In the genomic region with DNA sequence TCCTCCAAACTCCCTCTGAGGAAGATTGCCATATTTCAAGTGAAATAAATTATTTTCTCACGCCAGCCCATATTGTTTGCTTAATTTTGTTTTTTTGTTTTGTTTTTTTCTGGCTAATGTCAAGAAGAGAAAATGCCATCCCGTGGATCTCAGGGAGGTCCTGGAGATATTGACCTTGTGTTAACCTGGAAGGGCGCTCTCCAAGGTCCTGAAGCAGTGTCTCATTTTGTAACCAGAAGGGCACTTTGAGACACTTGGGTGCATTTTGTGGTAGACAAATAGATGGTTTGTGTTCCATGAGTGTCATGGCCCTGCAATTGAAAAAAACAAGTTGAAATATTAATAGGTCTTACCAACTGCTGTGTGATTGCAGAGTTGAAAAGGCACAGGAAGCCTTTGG, we compare ENCODE assay signal across 12 cellular contexts.
DNase-seq lines count a peak whose midpoint lies in the region; ATAC-seq and TF ChIP-seq lines count a peak whose summit lies in the region.
"Had no signal": no experiment of that assay in that cellular context is flagged by ENCODE, and none has a peak within 500 bp of the region (broad histone marks: within the 10 kb centered on the region; RNA-seq: fewer than 3 reads in every experiment).

No MANE protein-coding gene starts in this region.

- H3K9me3 Mint-ChIP-seq in CD8-positive, alpha-beta T cell: no peaks in the 10 kb centered on the region

- no peaks in the 10 kb centered on the region for H3K27me3 Mint-ChIP-seq in CD8-positive, alpha-beta T cell (ENCODE audit: low read depth)
- H3K27me3 Mint-ChIP-seq: naive B cell had no signal

- H3K36me3 ChIP-seq in H7 (replicated peaks; ENCODE audit: control insufficient read depth, insufficient read depth, low read length): no peaks in the 10 kb centered on the region
- no peaks in the 10 kb centered on the region for H3K36me3 ChIP-seq in CD8-positive, alpha-beta T cell (ENCODE audit: insufficient read depth, low read length)

- H3K27me3 ChIP-seq in H7 (ENCODE audit: control insufficient read depth, insufficient read depth, low read length): no peaks in the 10 kb centered on the region
- H3K27me3 ChIP-seq in CD8-positive, alpha-beta T cell (ENCODE audit: insufficient read depth, low read length): no peaks in the 10 kb centered on the region

- no peak overlapping the region for H3K4me3 ChIP-seq in H7 (ENCODE audit: insufficient read depth, low read depth, low read length)
- H3K4me3 ChIP-seq in CD8-positive, alpha-beta T cell (ENCODE audit: low read depth, low read length): no peak overlapping the region

- no peak for TF ChIP-seq CTCF in CD8-positive, alpha-beta T cell (IDR thresholded peaks at IDR 0.05)

- no peak overlapping the region for H3K4me3 Mint-ChIP-seq in CD8-positive, alpha-beta T cell
- H3K4me3 Mint-ChIP-seq: naive B cell had no signal

- no peaks in the 10 kb centered on the region for H3K4me1 ChIP-seq in CD8-positive, alpha-beta T cell (ENCODE audit: insufficient read depth, low read length)

- no peak overlapping the region for H3K27ac Mint-ChIP-seq in CD8-positive, alpha-beta T cell
- H3K27ac Mint-ChIP-seq: naive B cell had no signal

- DNase-seq in DMS 273 (lab: John Stamatoyannopoulos, UW; ENCODE audit: unreplicated experiment): peak; percentile 0
- no peak for DNase-seq in DMS 273 treated with DMSO at 0.1 percent for 48 hours (lab: John Stamatoyannopoulos, UW)
- peak; percentile 50 for DNase-seq in H7
- DNase-seq in RKO (ENCODE audit: low spot score): peak; percentile 64
- peak; percentile 72 for DNase-seq in iPS-NIHi7 (ENCODE audit: extremely low spot score)
- DNase-seq in medulla oblongata (ENCODE audit: extremely low spot score): no peak
- DNase-seq in CD8-positive, alpha-beta T cell: no peak
- no peak for DNase-seq in H4 (ENCODE audit: low spot score)
- DNase-seq: activated CD8-positive, alpha-beta memory T cell treated with anti-CD3 and anti-CD28 coated beads, Interleukin-2, amount 50 U/mL, for 4 hours; naive B cell; NCI-H446 had no signal

- CTCF ChIA-PET in CD8-positive, alpha-beta T cell (lab: Charles Lee): no interaction called here

- ATAC-seq in CD8-positive, alpha-beta T cell: no peak

- no peaks in the 10 kb centered on the region for H3K4me1 Mint-ChIP-seq in CD8-positive, alpha-beta T cell (ENCODE audit: low read depth)
- H3K4me1 Mint-ChIP-seq: naive B cell had no signal

- POLR2A ChIA-PET in CD8-positive, alpha-beta T cell (lab: Charles Lee): no interaction called here

- H3K27ac ChIP-seq in CD8-positive, alpha-beta T cell (ENCODE audit: low read depth, low read length): no peak overlapping the region
- H3K27ac ChIP-seq: 22Rv1 had no signal

- H3K36me3 Mint-ChIP-seq in CD8-positive, alpha-beta T cell: no peaks in the 10 kb centered on the region
- H3K36me3 Mint-ChIP-seq: naive B cell had no signal

- no peaks in the 10 kb centered on the region for H3K9me3 ChIP-seq in CD8-positive, alpha-beta T cell (ENCODE audit: low read length)

- intact Hi-C loops in CD8-positive, alpha-beta T cell (cut with DNase I, micrococcal nuclease): no loop called here

Comparison
In these comparisons a context has a peak if more than half of its experiments do, and no peak if none do; other contexts are left out.
1. DNase-seq: peak in DMS 273 (single experiment), H7 (single experiment), RKO (single experiment) and iPS-NIHi7 (single experiment); none in DMS 273 treated with DMSO at 0.1 percent for 48 hours (single experiment), medulla oblongata (single experiment), CD8-positive, alpha-beta T cell (0 of 7) and H4 (single experiment).